ENCODE assay signal across 19 cellular contexts in the genomic region with DNA sequence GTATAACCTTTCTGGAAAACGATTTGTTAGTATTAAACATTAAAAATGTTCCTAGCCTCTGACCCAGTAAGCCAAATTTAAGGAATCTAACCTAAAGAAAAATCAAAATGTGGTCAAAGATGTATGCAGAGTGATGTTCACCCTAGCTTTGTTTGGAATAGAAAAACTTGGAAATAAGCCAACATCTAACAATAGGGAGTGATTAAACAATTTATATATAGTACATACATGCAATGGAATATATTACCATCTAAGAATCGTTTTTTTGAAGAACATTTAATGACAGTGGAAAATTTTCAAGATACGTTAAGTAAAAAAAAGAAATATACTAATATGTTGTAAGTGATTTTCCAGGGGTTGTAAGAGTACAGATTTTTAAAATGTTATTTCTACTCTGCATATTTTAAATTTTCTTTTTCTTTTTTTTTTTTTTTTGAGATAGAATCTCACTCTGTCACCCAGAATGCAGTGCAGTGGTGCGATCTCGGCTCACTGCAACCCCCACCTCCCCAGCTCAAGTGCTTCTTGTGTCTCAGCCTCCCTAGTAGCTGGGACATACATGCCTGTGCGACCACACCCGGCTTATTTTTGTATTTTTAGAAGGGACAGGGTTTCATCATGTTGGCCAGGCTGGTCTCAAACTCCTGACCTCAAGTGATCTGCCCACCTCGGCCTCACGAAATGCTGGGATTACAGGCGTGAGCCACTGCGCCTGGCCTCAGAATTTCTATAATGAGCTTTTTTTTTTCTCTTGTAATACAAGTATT. TPM values are rescaled to one million over a fixed set of nuclear protein-coding genes. Genes with fewer than 3 reads are reported as not detected.
DNase-seq lines count a peak whose midpoint lies in the region; ATAC-seq and TF ChIP-seq lines count a peak whose summit lies in the region.
"Had no signal": no experiment of that assay in that cellular context is flagged by ENCODE, and none has a peak within 500 bp of the region (broad histone marks: within the 10 kb centered on the region; RNA-seq: fewer than 3 reads in every experiment).

No MANE protein-coding gene starts in this region.

- H3K27me3 Mint-ChIP-seq in activated CD4-positive, alpha-beta T cell treated with anti-CD3 and anti-CD28 coated beads for 36 hours = peaks cover 8% of the 10 kb centered on the region

- no peaks in the 10 kb centered on the region for H3K9me3 Mint-ChIP-seq in activated CD4-positive, alpha-beta T cell treated with anti-CD3 and anti-CD28 coated beads for 36 hours (ENCODE audit: low read depth)
- H3K9me3 Mint-ChIP-seq: CD4-positive, alpha-beta T cell; HFFc6 had no signal

- no peak overlapping the region for H3K27ac Mint-ChIP-seq in activated CD4-positive, alpha-beta T cell treated with anti-CD3 and anti-CD28 coated beads for 36 hours
- H3K27ac Mint-ChIP-seq: B cell; CD4-positive, alpha-beta T cell; HFFc6 had no signal

- peak overlapping the region; percentile 69; the same call in 1 of the 2 replicates for H3K27ac ChIP-seq in SK-N-MC
- H3K27ac ChIP-seq: HL-60, PC-9 had no signal

- TF ChIP-seq RAD21 in Ishikawa (IDR thresholded peaks at IDR 0.05; ENCODE audit: low read depth) = no peak

- intact Hi-C loops in activated CD4-positive, alpha-beta T cell treated with anti-CD3 and anti-CD28 coated beads for 36 hours (cut with DNase I, micrococcal nuclease) = no loop called here

- H3K9ac ChIP-seq in SK-N-MC (ENCODE audit: insufficient read length) = no peak overlapping the region

- H3K4me3 Mint-ChIP-seq in activated CD4-positive, alpha-beta T cell treated with anti-CD3 and anti-CD28 coated beads for 36 hours = no peak overlapping the region
- H3K4me3 Mint-ChIP-seq: B cell; CD4-positive, alpha-beta T cell; HFFc6 had no signal

- DNase-seq in NCI-H146 treated with DMSO at 0.1 percent for 48 hours (lab: John Stamatoyannopoulos, UW; ENCODE audit: unreplicated experiment) = peak; percentile 18
- no peak for DNase-seq in SK-N-MC (ENCODE audit: low read depth, low spot score)
- DNase-seq in mesenteric fat pad (ENCODE audit: low spot score) = peak; percentile 14
- DNase-seq in stimulated activated CD4-positive, alpha-beta T cell treated with anti-CD3 and anti-CD28 coated beads, Interleukin-2, amount 100 ng/mL, for 24 hours = no peak
- DNase-seq in activated CD4-positive, alpha-beta T cell treated with anti-CD3 and anti-CD28 coated beads for 36 hours = no peak
- DNase-seq: CD4-positive, alpha-beta T cell; DMS79 treated with DMSO at 0.1 percent for 48 hours; GDM1; GOT3; HFFc6; KG1; NCI-H1048; NCI-H2029 treated with DMSO at 0.1 percent for 48 hours; PC-9 had no signal

- no peak for ATAC-seq in activated CD4-positive, alpha-beta T cell treated with anti-CD3 and anti-CD28 coated beads for 36 hours
- ATAC-seq in GM21529 (IDR thresholded peaks at IDR 0.05; ENCODE audit: unreplicated experiment) = no peak
- ATAC-seq: SK-N-SH treated with all-trans-retinoic acid at 6 μM for 48 hours had no signal

- no peaks in the 10 kb centered on the region for H3K9me3 ChIP-seq in SK-N-MC (ENCODE audit: low read depth, low read length)

- POLR2A ChIA-PET in activated CD4-positive, alpha-beta T cell treated with anti-CD3 and anti-CD28 coated beads for 36 hours (lab: Charles Lee) = no interaction called here

- no peaks in the 10 kb centered on the region for H3K36me3 ChIP-seq in SK-N-MC (ENCODE audit: insufficient read depth, low read length)

- H3K4me1 Mint-ChIP-seq in activated CD4-positive, alpha-beta T cell treated with anti-CD3 and anti-CD28 coated beads for 36 hours = peaks cover 4% of the 10 kb centered on the region
- H3K4me1 Mint-ChIP-seq: B cell had no signal

- TF ChIP-seq EP300 in Ishikawa (IDR thresholded peaks at IDR 0.05; ENCODE audit: borderline replicate concordance) = no peak

- CTCF ChIA-PET in activated CD4-positive, alpha-beta T cell treated with anti-CD3 and anti-CD28 coated beads for 36 hours (lab: Charles Lee) = interaction anchor here (0.9 kb wide), 1 partner anchor 9 kb away, joined by 3 read pairs; no protein-coding TSS in a partner anchor

- H3K36me3 Mint-ChIP-seq in activated CD4-positive, alpha-beta T cell treated with anti-CD3 and anti-CD28 coated beads for 36 hours (ENCODE audit: low read depth) = no peaks in the 10 kb centered on the region

- H3K4me3 ChIP-seq in SK-N-MC = no peak overlapping the region
- H3K4me3 ChIP-seq: PC-9 had no signal

TF ChIP-seq in Ishikawa, 13 proteins besides CTCF, POLR2A, EP300 and RAD21:
- TF ChIP-seq, protein P1, sequence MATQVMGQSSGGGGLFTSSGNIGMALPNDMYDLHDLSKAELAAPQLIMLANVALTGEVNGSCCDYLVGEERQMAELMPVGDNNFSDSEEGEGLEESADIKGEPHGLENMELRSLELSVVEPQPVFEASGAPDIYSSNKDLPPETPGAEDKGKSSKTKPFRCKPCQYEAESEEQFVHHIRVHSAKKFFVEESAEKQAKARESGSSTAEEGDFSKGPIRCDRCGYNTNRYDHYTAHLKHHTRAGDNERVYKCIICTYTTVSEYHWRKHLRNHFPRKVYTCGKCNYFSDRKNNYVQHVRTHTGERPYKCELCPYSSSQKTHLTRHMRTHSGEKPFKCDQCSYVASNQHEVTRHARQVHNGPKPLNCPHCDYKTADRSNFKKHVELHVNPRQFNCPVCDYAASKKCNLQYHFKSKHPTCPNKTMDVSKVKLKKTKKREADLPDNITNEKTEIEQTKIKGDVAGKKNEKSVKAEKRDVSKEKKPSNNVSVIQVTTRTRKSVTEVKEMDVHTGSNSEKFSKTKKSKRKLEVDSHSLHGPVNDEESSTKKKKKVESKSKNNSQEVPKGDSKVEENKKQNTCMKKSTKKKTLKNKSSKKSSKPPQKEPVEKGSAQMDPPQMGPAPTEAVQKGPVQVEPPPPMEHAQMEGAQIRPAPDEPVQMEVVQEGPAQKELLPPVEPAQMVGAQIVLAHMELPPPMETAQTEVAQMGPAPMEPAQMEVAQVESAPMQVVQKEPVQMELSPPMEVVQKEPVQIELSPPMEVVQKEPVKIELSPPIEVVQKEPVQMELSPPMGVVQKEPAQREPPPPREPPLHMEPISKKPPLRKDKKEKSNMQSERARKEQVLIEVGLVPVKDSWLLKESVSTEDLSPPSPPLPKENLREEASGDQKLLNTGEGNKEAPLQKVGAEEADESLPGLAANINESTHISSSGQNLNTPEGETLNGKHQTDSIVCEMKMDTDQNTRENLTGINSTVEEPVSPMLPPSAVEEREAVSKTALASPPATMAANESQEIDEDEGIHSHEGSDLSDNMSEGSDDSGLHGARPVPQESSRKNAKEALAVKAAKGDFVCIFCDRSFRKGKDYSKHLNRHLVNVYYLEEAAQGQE (IDR thresholded peaks at IDR 0.05; ENCODE audit: low read depth) = no peak
- peak; percentile 30; the same call in 1 of the 2 replicates for TF ChIP-seq NFIC (IDR thresholded peaks at IDR 0.05)

RNA-seq across cellular contexts. Expression of a gene that starts 54.9 kb away (rescaled TPM):
- 92.6 TPM for total RNA-seq in mesenteric fat pad
- 100 to 1,000 TPM; 252 to 439 TPM for total RNA-seq in activated CD4-positive, alpha-beta T cell treated with anti-CD3 and anti-CD28 coated beads for 36 hours

Comparison
In these comparisons a context has a peak if more than half of its experiments do, and no peak if none do; other contexts are left out.
1. DNase-seq: peak in NCI-H146 treated with DMSO at 0.1 percent for 48 hours (single experiment) and mesenteric fat pad (single experiment); none in SK-N-MC (single experiment), stimulated activated CD4-positive, alpha-beta T cell treated with anti-CD3 and anti-CD28 coated beads, Interleukin-2, amount 100 ng/mL, for 24 hours (0 of 2) and activated CD4-positive, alpha-beta T cell treated with anti-CD3 and anti-CD28 coated beads for 36 hours (single experiment).